ENCODE assay signal across 9 cellular contexts in genomic region chr15:63135804-63136203, GRCh38. TPM values are rescaled to one million over a fixed set of nuclear protein-coding genes. Genes with fewer than 3 reads are reported as not detected.
DNase-seq lines count a peak whose midpoint lies in the region; ATAC-seq and TF ChIP-seq lines count a peak whose summit lies in the region.
"Had no signal": no experiment of that assay in that cellular context is flagged by ENCODE, and none has a peak within 500 bp of the region (broad histone marks: within the 10 kb centered on the region; RNA-seq: fewer than 3 reads in every experiment).

No MANE protein-coding gene starts in this region.

- H3K4me1 Mint-ChIP-seq in stimulated activated effector memory CD8-positive, alpha-beta T cell treated with anti-CD3 and anti-CD28 coated beads, Interleukin-12 subunit alpha, Interleukin-12 subunit beta, amount 100 ng/mL, for 72 hours, result peaks cover 13% of the 10 kb centered on the region

- DNase-seq in HPDE6-E6E7 (ENCODE audit: extremely low spot score) (peak; percentile 53), fibroblast of the aortic adventitia (ENCODE audit: low read depth) (peak; percentile 90), sigmoid colon (no peak), NCI-H774 (lab: John Stamatoyannopoulos, UW) (no peak), NCI-H1105 (lab: John Stamatoyannopoulos, UW) (no peak)
- no peak for DNase-seq in stimulated activated effector memory CD8-positive, alpha-beta T cell treated with anti-CD3 and anti-CD28 coated beads, Interleukin-12 subunit alpha, Interleukin-12 subunit beta, amount 100 ng/mL, for 72 hours (ENCODE audit: low spot score in 2 of 2)

- H3K4me1 ChIP-seq in sigmoid colon, result peaks cover 0 to 4% (median 0%) of the 10 kb centered on the region in 4 donors

- TF ChIP-seq EP300 in sigmoid colon (IDR thresholded peaks at IDR 0.05), result no peak

- peaks cover 42% of the 10 kb centered on the region for H3K36me3 Mint-ChIP-seq in stimulated activated effector memory CD8-positive, alpha-beta T cell treated with anti-CD3 and anti-CD28 coated beads, Interleukin-12 subunit alpha, Interleukin-12 subunit beta, amount 100 ng/mL, for 72 hours

- peak overlapping the region; percentile 54 for H3K27ac Mint-ChIP-seq in stimulated activated effector memory CD8-positive, alpha-beta T cell treated with anti-CD3 and anti-CD28 coated beads, Interleukin-12 subunit alpha, Interleukin-12 subunit beta, amount 100 ng/mL, for 72 hours

- H3K4me3 ChIP-seq in fibroblast of the aortic adventitia (ENCODE audit: low read depth, low read length), result no peak overlapping the region
- H3K4me3 ChIP-seq in sigmoid colon, result no peak overlapping the region

- ATAC-seq in SK-N-SH treated with all-trans-retinoic acid at 6 μM for 48 hours (peak; percentile 69), GM18517 (IDR thresholded peaks at IDR 0.05; ENCODE audit: unreplicated experiment) (no peak)
- peak; percentile 82 for ATAC-seq in stimulated activated effector memory CD8-positive, alpha-beta T cell treated with anti-CD3 and anti-CD28 coated beads, Interleukin-12 subunit alpha, Interleukin-12 subunit beta, amount 100 ng/mL, for 72 hours
- ATAC-seq: HCT116 had no signal

- H3K9me3 ChIP-seq in sigmoid colon, result no peaks in the 10 kb centered on the region

- TF ChIP-seq POLR2A in sigmoid colon (IDR thresholded peaks at IDR 0.05), result no peak

- no peaks in the 10 kb centered on the region for H3K9me3 Mint-ChIP-seq in stimulated activated effector memory CD8-positive, alpha-beta T cell treated with anti-CD3 and anti-CD28 coated beads, Interleukin-12 subunit alpha, Interleukin-12 subunit beta, amount 100 ng/mL, for 72 hours

- H3K4me3 Mint-ChIP-seq in stimulated activated effector memory CD8-positive, alpha-beta T cell treated with anti-CD3 and anti-CD28 coated beads, Interleukin-12 subunit alpha, Interleukin-12 subunit beta, amount 100 ng/mL, for 72 hours, result no peak overlapping the region

- no peak overlapping the region for H3K27ac ChIP-seq in sigmoid colon

- 80 to 81% methylated on average over 3 of the region's 3 CpGs for WGBS in sigmoid colon, 2 donors

- no peaks in the 10 kb centered on the region for H3K27me3 ChIP-seq in sigmoid colon

- intact Hi-C loops in sigmoid colon (cut with DNase I), result no loop called here

- H3K36me3 ChIP-seq in sigmoid colon, result peaks cover 0 to 4% (median 0%) of the 10 kb centered on the region in 4 donors

- TF ChIP-seq CTCF in fibroblast of the aortic adventitia (IDR thresholded peaks at IDR 0.05; ENCODE audit: insufficient read depth, low read length), result no peak
- no peak for TF ChIP-seq CTCF in sigmoid colon (IDR thresholded peaks at IDR 0.05)

TF ChIP-seq in SK-N-SH treated with all-trans-retinoic acid at 6 μM for 48 hours, 23 proteins besides CTCF, POLR2A, EP300 and RAD21:
- no peak for TF ChIP-seq RARB (CRISPR knock-in tag; IDR thresholded peaks at IDR 0.05)
- no peak for TF ChIP-seq ZNF70 (CRISPR knock-in tag; IDR thresholded peaks at IDR 0.05)
- TF ChIP-seq TCF4 (CRISPR knock-in tag; IDR thresholded peaks at IDR 0.05; ENCODE audit: borderline replicate concordance), result no peak

RNA-seq across cellular contexts. Expression of gene LACTB, which starts 14.1 kb away (rescaled TPM):
- total RNA-seq in fibroblast of the aortic adventitia (ENCODE audit: low replicate concordance) (26.1 and 36.1 TPM in 2 replicates), sigmoid colon (10 to 100 TPM in 1 of 4 donors, 1 to 10 TPM in 3; 7.2 to 11.2 (median 8.4) TPM)
- 10 to 100 TPM; 14.9 to 32.4 (median 21.6) TPM for polyA plus RNA-seq in sigmoid colon

RNA-seq across cellular contexts. Expression of gene RPS27L, which starts 21.5 kb away (rescaled TPM):
- total RNA-seq in fibroblast of the aortic adventitia (ENCODE audit: low replicate concordance) (92.0 and 193 TPM in 2 replicates), sigmoid colon (100 to 1,000 TPM in 2 of 4 donors, 10 to 100 TPM in 2; 63.3 to 200 (median 143) TPM)
- 100 to 1,000 TPM; 172 to 417 (median 405) TPM for polyA plus RNA-seq in sigmoid colon

RNA-seq across cellular contexts. Expression of gene RAB8B, which starts 53.6 kb away (rescaled TPM):
- 25.3 and 84.1 TPM in 2 replicates for total RNA-seq in fibroblast of the aortic adventitia (ENCODE audit: low replicate concordance)
- 10 to 100 TPM; 21.7 to 30.4 (median 29.8) TPM for total RNA-seq in sigmoid colon
- polyA plus RNA-seq in sigmoid colon, result 10 to 100 TPM in 2 of 3 donors, 1 to 10 TPM in 1; 6.5 to 13.6 (median 10.8) TPM

Comparison
In these comparisons a context has a peak if more than half of its experiments do, and no peak if none do; other contexts are left out.
1. DNase-seq: peak in HPDE6-E6E7 (single experiment) and fibroblast of the aortic adventitia (single experiment); none in stimulated activated effector memory CD8-positive, alpha-beta T cell treated with anti-CD3 and anti-CD28 coated beads, Interleukin-12 subunit alpha, Interleukin-12 subunit beta, amount 100 ng/mL, for 72 hours (0 of 2), sigmoid colon (single experiment), NCI-H774 (single experiment) and NCI-H1105 (single experiment).